In the genomic region with DNA sequence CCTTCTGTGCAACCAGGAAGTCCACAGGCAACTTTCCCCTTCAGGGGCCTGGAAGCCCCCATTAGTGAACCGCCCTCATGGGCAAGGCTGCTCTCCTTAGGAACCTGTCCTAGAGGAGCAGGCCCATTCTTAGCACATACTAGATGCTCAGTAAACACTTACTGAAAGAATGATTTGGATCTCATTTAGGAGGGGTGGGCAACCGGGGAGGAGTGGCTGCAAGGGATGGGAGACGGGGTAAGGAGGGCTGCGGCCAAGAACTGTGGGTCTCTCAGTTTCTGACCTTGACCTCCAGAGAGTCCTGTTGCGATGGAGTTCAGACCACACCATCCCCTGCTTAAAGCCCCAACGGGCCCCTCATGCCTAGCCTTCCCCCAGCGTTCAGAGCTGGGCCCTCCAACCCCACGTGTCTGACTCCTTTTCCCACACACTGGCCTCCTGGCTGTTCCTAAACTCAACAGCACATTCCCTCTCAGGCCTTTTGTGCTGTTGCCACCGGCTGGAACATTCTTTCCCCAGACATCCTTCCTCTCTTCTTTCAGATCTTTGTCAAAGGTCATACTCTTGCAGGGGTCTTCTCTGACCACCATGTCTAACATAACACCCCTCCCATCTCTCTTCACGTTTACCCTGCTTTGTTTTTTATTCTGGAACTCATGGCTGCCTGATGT, we compare ENCODE assay signal across 18 cellular contexts. TPM values are rescaled to one million over a fixed set of nuclear protein-coding genes. Genes with fewer than 3 reads are reported as not detected.
"Had no signal": no experiment of that assay in that cellular context is flagged by ENCODE, and none has a peak within 500 bp of the region (broad histone marks: within the 10 kb centered on the region; RNA-seq: fewer than 3 reads in every experiment).

No MANE protein-coding gene starts in this region.

- H3K36me3 Mint-ChIP-seq: activated CD8-positive, alpha-beta memory T cell treated with anti-CD3 and anti-CD28 coated beads, Interleukin-2, amount 10 ng/mL, durations not matched to agents 7 days and 5 days; activated naive CD8-positive, alpha-beta T cell; natural killer cell treated with Interleukin-12 subunit alpha and Interleukin-12 subunit beta and Interleukin-15 and Interleukin-18, amount 100 ng/mL, for 72 hours; stimulated activated memory B cell treated with anti-CD40 and anti-IgM and Interleukin-4, amounts not matched to agents 10 μg/mL and 1 μg/mL and 100 μg/mL, for 72 hours had no signal

- H3K4me2 ChIP-seq: smooth muscle cell had no signal

- H3K27me3 ChIP-seq: right atrium auricular region had no signal

- H3K4me3 ChIP-seq: coronary artery, right atrium auricular region, smooth muscle cell had no signal

- H3K27ac Mint-ChIP-seq: activated CD8-positive, alpha-beta memory T cell treated with anti-CD3 and anti-CD28 coated beads, Interleukin-2, amount 10 ng/mL, durations not matched to agents 7 days and 5 days; activated naive CD8-positive, alpha-beta T cell; natural killer cell treated with Interleukin-12 subunit alpha and Interleukin-12 subunit beta and Interleukin-15 and Interleukin-18, amount 100 ng/mL, for 72 hours; stimulated activated memory B cell treated with anti-CD40 and anti-IgM and Interleukin-4, amounts not matched to agents 10 μg/mL and 1 μg/mL and 100 μg/mL, for 72 hours had no signal

- H2AFZ ChIP-seq: parathyroid adenoma had no signal

- H3K9ac ChIP-seq: parathyroid adenoma had no signal

- H3K4me3 Mint-ChIP-seq: activated CD8-positive, alpha-beta memory T cell treated with anti-CD3 and anti-CD28 coated beads, Interleukin-2, amount 10 ng/mL, durations not matched to agents 7 days and 5 days; activated naive CD8-positive, alpha-beta T cell; activated T-cell treated with anti-CD3 and anti-CD28 coated beads, Interleukin-2, amount 50 U/mL, for 4 hours; natural killer cell treated with Interleukin-12 subunit alpha and Interleukin-12 subunit beta and Interleukin-15 and Interleukin-18, amount 100 ng/mL, for 72 hours; stimulated activated memory B cell treated with anti-CD40 and anti-IgM and Interleukin-4, amounts not matched to agents 10 μg/mL and 1 μg/mL and 100 μg/mL, for 72 hours had no signal

- H3K27ac ChIP-seq: parathyroid adenoma, right atrium auricular region had no signal

- H3K4me1 Mint-ChIP-seq: activated CD8-positive, alpha-beta memory T cell treated with anti-CD3 and anti-CD28 coated beads, Interleukin-2, amount 10 ng/mL, durations not matched to agents 7 days and 5 days had no signal

- H3K9me3 Mint-ChIP-seq: activated T-cell treated with anti-CD3 and anti-CD28 coated beads, Interleukin-2, amount 50 U/mL, for 4 hours; natural killer cell treated with Interleukin-12 subunit alpha and Interleukin-12 subunit beta and Interleukin-15 and Interleukin-18, amount 100 ng/mL, for 72 hours; stimulated activated memory B cell treated with anti-CD40 and anti-IgM and Interleukin-4, amounts not matched to agents 10 μg/mL and 1 μg/mL and 100 μg/mL, for 72 hours had no signal

- DNase-seq: activated CD4-positive, alpha-beta T cell treated with anti-CD3 and anti-CD28 coated beads, Interleukin-2, amount 50 U/mL, for 48 hours; activated CD4-positive, CD25-positive, alpha-beta regulatory T cell treated with anti-CD3 and anti-CD28 coated beads, Interleukin-2, amount 50 U/mL, for 72 hours; activated CD8-positive, alpha-beta memory T cell treated with anti-CD3 and anti-CD28 coated beads, Interleukin-2, amount 10 ng/mL, durations not matched to agents 7 days and 5 days; activated effector memory CD4-positive, alpha-beta T cell treated with anti-CD3 and anti-CD28 coated beads, Interleukin-2, amount 50 U/mL, for 16 hours; activated T-cell treated with anti-CD3 and anti-CD28 coated beads, Interleukin-2, amount 50 U/mL, for 4 hours; amygdala; erythroblast; glutamatergic neuron; left colon had no signal

- ATAC-seq: activated CD8-positive, alpha-beta memory T cell treated with anti-CD3 and anti-CD28 coated beads, Interleukin-2, amount 10 ng/mL, durations not matched to agents 7 days and 5 days; activated T-cell treated with anti-CD3 and anti-CD28 coated beads, Interleukin-2, amount 50 U/mL, for 4 hours; left colon; natural killer cell treated with Interleukin-12 subunit alpha and Interleukin-12 subunit beta and Interleukin-15 and Interleukin-18, amount 100 ng/mL, for 72 hours; stimulated activated memory B cell treated with anti-CD40 and anti-IgM and Interleukin-4, amounts not matched to agents 10 μg/mL and 1 μg/mL and 100 μg/mL, for 72 hours had no signal

- H3K9me3 ChIP-seq: right atrium auricular region had no signal

- H3K4me1 ChIP-seq: parathyroid adenoma had no signal

- H3K27me3 Mint-ChIP-seq: activated CD8-positive, alpha-beta memory T cell treated with anti-CD3 and anti-CD28 coated beads, Interleukin-2, amount 10 ng/mL, durations not matched to agents 7 days and 5 days; activated naive CD8-positive, alpha-beta T cell; natural killer cell treated with Interleukin-12 subunit alpha and Interleukin-12 subunit beta and Interleukin-15 and Interleukin-18, amount 100 ng/mL, for 72 hours had no signal

- H3K36me3 ChIP-seq: right atrium auricular region had no signal

RNA-seq across cellular contexts. Expression of a gene that starts 47.5 kb away (rescaled TPM):
- total RNA-seq: activated CD8-positive, alpha-beta memory T cell treated with anti-CD3 and anti-CD28 coated beads, Interleukin-2, amount 10 ng/mL, durations not matched to agents 7 days and 5 days; activated T-cell treated with anti-CD3 and anti-CD28 coated beads, Interleukin-2, amount 50 U/mL, for 4 hours; left colon; SK-MEL-5; smooth muscle cell had no signal

RNA-seq across cellular contexts. Expression of a gene that starts 52.2 kb away (rescaled TPM):
- total RNA-seq: activated CD8-positive, alpha-beta memory T cell treated with anti-CD3 and anti-CD28 coated beads, Interleukin-2, amount 10 ng/mL, durations not matched to agents 7 days and 5 days; activated T-cell treated with anti-CD3 and anti-CD28 coated beads, Interleukin-2, amount 50 U/mL, for 4 hours; bronchial epithelial cell; natural killer cell treated with Interleukin-12 subunit alpha and Interleukin-12 subunit beta and Interleukin-15 and Interleukin-18, amount 100 ng/mL, for 72 hours; smooth muscle cell had no signal
- polyA plus RNA-seq: smooth muscle cell had no signal
